ENCODE assay signal across 30 cellular contexts in the genomic region with DNA sequence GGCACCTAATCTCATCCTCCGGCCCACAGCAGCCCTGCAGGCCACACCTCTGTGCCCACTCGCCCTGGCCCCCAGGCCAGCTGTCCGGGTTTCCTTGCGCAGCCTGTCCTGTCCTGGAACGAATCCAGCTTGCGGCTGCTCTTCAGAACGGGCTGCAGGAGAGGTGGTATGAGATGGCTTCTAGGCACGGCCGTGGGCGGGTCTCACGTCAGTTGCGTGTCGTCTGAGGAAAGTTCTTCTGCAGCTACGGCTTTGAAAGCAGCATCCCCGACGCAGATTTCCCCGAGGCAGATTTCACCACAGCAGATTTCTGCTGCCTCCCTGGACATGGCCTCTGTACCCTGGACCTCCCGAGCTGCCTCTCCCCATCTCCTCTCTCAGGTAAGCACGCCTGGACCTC. TPM values are rescaled to one million over a fixed set of nuclear protein-coding genes. Genes with fewer than 3 reads are reported as not detected.
"Had no signal": no experiment of that assay in that cellular context is flagged by ENCODE, and none has a peak within 500 bp of the region (broad histone marks: within the 10 kb centered on the region; RNA-seq: fewer than 3 reads in every experiment).

No MANE protein-coding gene starts in this region.

- H3K27me3 Mint-ChIP-seq: effector memory CD8-positive, alpha-beta T cell; naive thymus-derived CD8-positive, alpha-beta T cell had no signal

- DNase-seq: cortex of kidney; effector memory CD8-positive, alpha-beta T cell; foreskin fibroblast; gastrocnemius medialis; left ventricle myocardium superior; lower lobe of right lung; naive thymus-derived CD8-positive, alpha-beta T cell; nephron progenitor cell; retina; stimulated activated CD4-positive, alpha-beta T cell treated with anti-CD3 and anti-CD28 coated beads, Interleukin-12 subunit alpha, Interleukin-12 subunit beta, amount 100 ng/mL, for 4 hours; stimulated activated CD4-positive, alpha-beta T cell treated with anti-CD3 and anti-CD28 coated beads, Interleukin-1b, Interleukin-23, amount 100 ng/mL, for 48 hours; stimulated activated CD4-positive, alpha-beta T cell treated with anti-CD3 and anti-CD28 coated beads, Interleukin-4, amount 100 ng/mL, for 1 hour; stimulated activated CD8-positive, alpha-beta memory T cell treated with anti-CD3 and anti-CD28 coated beads, Interleukin-4, amount 100 ng/mL, for 48 hours; stimulated activated naive CD4-positive, alpha-beta T cell treated with Interleukin-2 at 50 U/mL for 16 hours; stomach; thyroid gland had no signal

- H3K4me3 Mint-ChIP-seq: effector memory CD8-positive, alpha-beta T cell; naive thymus-derived CD8-positive, alpha-beta T cell; nephron progenitor cell had no signal

- H3K4me2 ChIP-seq: smooth muscle cell had no signal

- H3K9me3 ChIP-seq: gastrocnemius medialis, lower lobe of right lung, pancreas, stomach, thyroid gland, vagina had no signal

- H3K4me3 ChIP-seq: gastrocnemius medialis, lower lobe of right lung, pancreas, smooth muscle cell, stomach, thyroid gland, vagina had no signal

- H3K27me3 ChIP-seq: gastrocnemius medialis, pancreas, stomach, thyroid gland, vagina had no signal

- H3K27ac Mint-ChIP-seq: effector memory CD8-positive, alpha-beta T cell; naive thymus-derived CD8-positive, alpha-beta T cell; nephron progenitor cell had no signal

- ATAC-seq: effector memory CD8-positive, alpha-beta T cell; gastrocnemius medialis; left ventricle myocardium superior; lower lobe of right lung; naive thymus-derived CD8-positive, alpha-beta T cell; pancreas; sciatic nerve had no signal

- H3K4me1 Mint-ChIP-seq: naive thymus-derived CD8-positive, alpha-beta T cell had no signal

- FAIRE-seq: endometrium, keratinocyte, pancreas had no signal

- H3K4me1 ChIP-seq: gastrocnemius medialis, lower lobe of right lung, pancreas, stomach, thyroid gland, vagina had no signal

- H3K27ac ChIP-seq: gastrocnemius medialis, lower lobe of right lung, pancreas, stomach, thyroid gland, vagina had no signal

- H3K36me3 ChIP-seq: pancreas had no signal

RNA-seq across cellular contexts. Expression of gene PABPN1L, which starts 27.9 kb away (rescaled TPM):
- total RNA-seq: dermis microvascular lymphatic vessel endothelial cell; gastrocnemius medialis; glomerular endothelial cell; left ventricle myocardium superior; lower lobe of right lung; mesenteric fat pad; naive thymus-derived CD8-positive, alpha-beta T cell; omental fat pad; posterior vena cava; pulmonary artery endothelial cell; sciatic nerve; smooth muscle cell; stomach; subcutaneous adipose tissue; thyroid gland; ureter; vagina had no signal
- polyA plus RNA-seq: keratinocyte; naive thymus-derived CD8-positive, alpha-beta T cell; smooth muscle cell had no signal
